ENCODE assay signal across 2 cellular contexts in the genomic region with DNA sequence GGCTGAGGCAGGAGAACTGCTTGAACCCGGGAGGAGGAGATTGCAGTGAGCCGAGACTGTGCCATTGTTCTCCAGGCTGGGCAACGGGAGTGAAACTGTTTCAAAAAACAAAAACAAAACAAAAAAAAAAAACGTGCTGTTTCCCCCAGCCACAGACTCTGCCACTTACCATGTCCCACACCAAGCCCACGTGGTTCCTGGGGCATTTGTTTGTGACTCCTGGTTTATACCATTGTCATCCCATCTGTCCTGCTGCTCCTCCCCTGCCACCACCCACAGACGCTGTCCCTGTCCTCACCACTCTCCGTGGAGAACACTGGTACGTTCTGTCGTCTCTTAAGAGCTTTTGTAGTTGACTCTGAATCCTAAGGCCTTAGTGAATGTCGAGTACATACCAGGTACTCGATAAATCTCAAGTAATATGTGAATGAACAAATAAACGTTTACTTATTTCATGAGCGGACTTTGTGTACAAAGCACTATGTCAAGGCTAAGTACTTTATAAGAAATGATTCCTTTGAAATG.
TF ChIP-seq lines count a peak whose summit lies in the region.

No MANE protein-coding gene starts in this region.

TF ChIP-seq in HepG2, 621 proteins besides CTCF, POLR2A, EP300 and RAD21:
- TF ChIP-seq BRCA1 (CRISPR knock-in tag; IDR thresholded peaks at IDR 0.05): no peak
- TF ChIP-seq, protein P1, sequence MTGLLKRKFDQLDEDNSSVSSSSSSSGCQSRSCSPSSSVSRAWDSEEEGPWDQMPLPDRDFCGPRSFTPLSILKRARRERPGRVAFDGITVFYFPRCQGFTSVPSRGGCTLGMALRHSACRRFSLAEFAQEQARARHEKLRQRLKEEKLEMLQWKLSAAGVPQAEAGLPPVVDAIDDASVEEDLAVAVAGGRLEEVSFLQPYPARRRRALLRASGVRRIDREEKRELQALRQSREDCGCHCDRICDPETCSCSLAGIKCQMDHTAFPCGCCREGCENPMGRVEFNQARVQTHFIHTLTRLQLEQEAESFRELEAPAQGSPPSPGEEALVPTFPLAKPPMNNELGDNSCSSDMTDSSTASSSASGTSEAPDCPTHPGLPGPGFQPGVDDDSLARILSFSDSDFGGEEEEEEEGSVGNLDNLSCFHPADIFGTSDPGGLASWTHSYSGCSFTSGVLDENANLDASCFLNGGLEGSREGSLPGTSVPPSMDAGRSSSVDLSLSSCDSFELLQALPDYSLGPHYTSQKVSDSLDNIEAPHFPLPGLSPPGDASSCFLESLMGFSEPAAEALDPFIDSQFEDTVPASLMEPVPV (CRISPR knock-in tag; IDR thresholded peaks at IDR 0.05): no peak
- TF ChIP-seq, protein P2, sequence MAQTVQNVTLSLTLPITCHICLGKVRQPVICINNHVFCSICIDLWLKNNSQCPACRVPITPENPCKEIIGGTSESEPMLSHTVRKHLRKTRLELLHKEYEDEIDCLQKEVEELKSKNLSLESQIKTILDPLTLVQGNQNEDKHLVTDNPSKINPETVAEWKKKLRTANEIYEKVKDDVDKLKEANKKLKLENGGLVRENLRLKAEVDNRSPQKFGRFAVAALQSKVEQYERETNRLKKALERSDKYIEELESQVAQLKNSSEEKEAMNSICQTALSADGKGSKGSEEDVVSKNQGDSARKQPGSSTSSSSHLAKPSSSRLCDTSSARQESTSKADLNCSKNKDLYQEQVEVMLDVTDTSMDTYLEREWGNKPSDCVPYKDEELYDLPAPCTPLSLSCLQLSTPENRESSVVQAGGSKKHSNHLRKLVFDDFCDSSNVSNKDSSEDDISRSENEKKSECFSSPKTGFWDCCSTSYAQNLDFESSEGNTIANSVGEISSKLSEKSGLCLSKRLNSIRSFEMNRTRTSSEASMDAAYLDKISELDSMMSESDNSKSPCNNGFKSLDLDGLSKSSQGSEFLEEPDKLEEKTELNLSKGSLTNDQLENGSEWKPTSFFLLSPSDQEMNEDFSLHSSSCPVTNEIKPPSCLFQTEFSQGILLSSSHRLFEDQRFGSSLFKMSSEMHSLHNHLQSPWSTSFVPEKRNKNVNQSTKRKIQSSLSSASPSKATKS (CRISPR knock-in tag; IDR thresholded peaks at IDR 0.05): no peak
- no peak for TF ChIP-seq ZNF569 (CRISPR knock-in tag; IDR thresholded peaks at IDR 0.05; ENCODE audit: borderline replicate concordance)
- TF ChIP-seq PLRG1 (conservative IDR thresholded peaks at IDR 0.05): no peak
- no peak for TF ChIP-seq MED13 (CRISPR knock-in tag; IDR thresholded peaks at IDR 0.05)
- TF ChIP-seq ATRX (CRISPR knock-in tag; IDR thresholded peaks at IDR 0.05; ENCODE audit: borderline replicate concordance): no peak
- 0 out of 2 replicates have a peak, but pooled peaks have one; percentile 34 for TF ChIP-seq ZNF263 (CRISPR knock-in tag; IDR thresholded peaks at IDR 0.05)
- TF ChIP-seq ZNF619 (CRISPR knock-in tag; IDR thresholded peaks at IDR 0.05): no peak
- no peak for TF ChIP-seq ZNF879 (CRISPR knock-in tag; IDR thresholded peaks at IDR 0.05)
- TF ChIP-seq CHD2 (IDR thresholded peaks at IDR 0.05; ENCODE audit: low read depth, low read length): no peak
- 0 out of 2 replicates have a peak, but pooled peaks have one; percentile 29 for TF ChIP-seq ZNF512 (CRISPR knock-in tag; IDR thresholded peaks at IDR 0.05)
- no peak for TF ChIP-seq ZNF740 (CRISPR knock-in tag; IDR thresholded peaks at IDR 0.05)
- TF ChIP-seq, protein P3, sequence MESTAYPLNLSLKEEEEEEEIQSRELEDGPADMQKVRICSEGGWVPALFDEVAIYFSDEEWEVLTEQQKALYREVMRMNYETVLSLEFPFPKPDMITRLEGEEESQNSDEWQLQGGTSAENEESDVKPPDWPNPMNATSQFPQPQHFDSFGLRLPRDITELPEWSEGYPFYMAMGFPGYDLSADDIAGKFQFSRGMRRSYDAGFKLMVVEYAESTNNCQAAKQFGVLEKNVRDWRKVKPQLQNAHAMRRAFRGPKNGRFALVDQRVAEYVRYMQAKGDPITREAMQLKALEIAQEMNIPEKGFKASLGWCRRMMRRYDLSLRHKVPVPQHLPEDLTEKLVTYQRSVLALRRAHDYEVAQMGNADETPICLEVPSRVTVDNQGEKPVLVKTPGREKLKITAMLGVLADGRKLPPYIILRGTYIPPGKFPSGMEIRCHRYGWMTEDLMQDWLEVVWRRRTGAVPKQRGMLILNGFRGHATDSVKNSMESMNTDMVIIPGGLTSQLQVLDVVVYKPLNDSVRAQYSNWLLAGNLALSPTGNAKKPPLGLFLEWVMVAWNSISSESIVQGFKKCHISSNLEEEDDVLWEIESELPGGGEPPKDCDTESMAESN (CRISPR knock-in tag; conservative IDR thresholded peaks at IDR 0.05): no peak

TF ChIP-seq in K562, 482 proteins besides CTCF, POLR2A, EP300 and RAD21:
- no peak for TF ChIP-seq ZNF140 (CRISPR knock-in tag; IDR thresholded peaks at IDR 0.05)
- TF ChIP-seq GABPA (tag; conservative IDR thresholded peaks at IDR 0.05; ENCODE audit: low read depth): no peak
- TF ChIP-seq ADNP (tag; IDR thresholded peaks at IDR 0.05): 0 out of 2 replicates have a peak, but pooled peaks have one; percentile 1
- no peak for TF ChIP-seq CEBPB (tag; IDR thresholded peaks at IDR 0.05)
- no peak for TF ChIP-seq MAZ (CRISPR knock-in tag; conservative IDR thresholded peaks at IDR 0.05 in 1 of 2, IDR thresholded peaks at IDR 0.05 in 1 of 2)
- no peak for TF ChIP-seq AFF1 (IDR thresholded peaks at IDR 0.05; ENCODE audit: low read depth in 1 of 2, partially characterized antibody in 2 of 2)
- TF ChIP-seq DDX20 (tag; IDR thresholded peaks at IDR 0.05; ENCODE audit: low read depth): no peak
- TF ChIP-seq TBL1XR1 (IDR thresholded peaks at IDR 0.05; ENCODE audit: low read length in 2 of 2): no peak
- TF ChIP-seq, protein P4, sequence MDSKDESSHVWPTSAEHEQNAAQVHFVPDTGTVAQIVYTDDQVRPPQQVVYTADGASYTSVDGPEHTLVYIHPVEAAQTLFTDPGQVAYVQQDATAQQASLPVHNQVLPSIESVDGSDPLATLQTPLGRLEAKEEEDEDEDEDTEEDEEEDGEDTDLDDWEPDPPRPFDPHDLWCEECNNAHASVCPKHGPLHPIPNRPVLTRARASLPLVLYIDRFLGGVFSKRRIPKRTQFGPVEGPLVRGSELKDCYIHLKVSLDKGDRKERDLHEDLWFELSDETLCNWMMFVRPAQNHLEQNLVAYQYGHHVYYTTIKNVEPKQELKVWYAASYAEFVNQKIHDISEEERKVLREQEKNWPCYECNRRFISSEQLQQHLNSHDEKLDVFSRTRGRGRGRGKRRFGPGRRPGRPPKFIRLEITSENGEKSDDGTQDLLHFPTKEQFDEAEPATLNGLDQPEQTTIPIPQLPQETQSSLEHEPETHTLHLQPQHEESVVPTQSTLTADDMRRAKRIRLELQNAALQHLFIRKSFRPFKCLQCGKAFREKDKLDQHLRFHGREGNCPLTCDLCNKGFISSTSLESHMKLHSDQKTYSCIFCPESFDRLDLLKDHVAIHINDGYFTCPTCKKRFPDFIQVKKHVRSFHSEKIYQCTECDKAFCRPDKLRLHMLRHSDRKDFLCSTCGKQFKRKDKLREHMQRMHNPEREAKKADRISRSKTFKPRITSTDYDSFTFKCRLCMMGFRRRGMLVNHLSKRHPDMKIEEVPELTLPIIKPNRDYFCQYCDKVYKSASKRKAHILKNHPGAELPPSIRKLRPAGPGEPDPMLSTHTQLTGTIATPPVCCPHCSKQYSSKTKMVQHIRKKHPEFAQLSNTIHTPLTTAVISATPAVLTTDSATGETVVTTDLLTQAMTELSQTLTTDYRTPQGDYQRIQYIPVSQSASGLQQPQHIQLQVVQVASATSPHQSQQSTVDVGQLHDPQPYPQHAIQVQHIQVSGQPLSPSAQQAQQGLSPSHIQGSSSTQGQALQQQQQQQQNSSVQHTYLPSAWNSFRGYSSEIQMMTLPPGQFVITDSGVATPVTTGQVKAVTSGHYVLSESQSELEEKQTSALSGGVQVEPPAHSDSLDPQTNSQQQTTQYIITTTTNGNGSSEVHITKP (IDR thresholded peaks at IDR 0.05; ENCODE audit: partially characterized antibody): peak; percentile 64
- TF ChIP-seq TCF3 (CRISPR knock-in tag; IDR thresholded peaks at IDR 0.05): no peak
- no peak for TF ChIP-seq MXI1 (IDR thresholded peaks at IDR 0.05; ENCODE audit: low read depth, low read length)
- TF ChIP-seq, protein P5, sequence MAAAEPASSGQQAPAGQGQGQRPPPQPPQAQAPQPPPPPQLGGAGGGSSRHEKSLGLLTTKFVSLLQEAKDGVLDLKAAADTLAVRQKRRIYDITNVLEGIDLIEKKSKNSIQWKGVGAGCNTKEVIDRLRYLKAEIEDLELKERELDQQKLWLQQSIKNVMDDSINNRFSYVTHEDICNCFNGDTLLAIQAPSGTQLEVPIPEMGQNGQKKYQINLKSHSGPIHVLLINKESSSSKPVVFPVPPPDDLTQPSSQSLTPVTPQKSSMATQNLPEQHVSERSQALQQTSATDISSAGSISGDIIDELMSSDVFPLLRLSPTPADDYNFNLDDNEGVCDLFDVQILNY (CRISPR knock-in tag; IDR thresholded peaks at IDR 0.05): no peak
- no peak for TF ChIP-seq TAF15 (IDR thresholded peaks at IDR 0.05; ENCODE audit: low read depth, low read length)
- TF ChIP-seq RBM34 (IDR thresholded peaks at IDR 0.05; ENCODE audit: borderline replicate concordance, insufficient read depth, low read length): no peak
